In the genomic region with DNA sequence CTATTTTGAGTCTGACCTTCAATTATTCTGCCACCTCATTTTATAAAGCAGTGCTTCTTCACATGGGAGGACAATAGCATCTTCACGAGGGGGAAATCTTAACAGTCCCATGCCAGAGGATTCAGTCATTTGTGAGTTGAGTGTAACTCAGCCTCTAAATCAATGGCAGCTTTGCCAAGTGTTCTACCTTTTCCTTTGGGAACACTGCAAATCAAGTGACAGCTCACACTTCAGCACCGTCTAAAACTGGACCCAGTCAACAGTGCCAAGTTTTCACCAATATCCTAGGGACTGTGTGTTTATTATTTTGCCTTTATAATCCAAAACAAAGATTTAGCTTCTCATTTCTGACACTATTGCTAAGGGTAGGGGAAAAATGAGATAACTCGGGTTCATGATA, we compare ENCODE assay signal across 18 cellular contexts.
DNase-seq lines count a peak whose midpoint lies in the region; ATAC-seq and TF ChIP-seq lines count a peak whose summit lies in the region.
"Had no signal": no experiment of that assay in that cellular context is flagged by ENCODE, and none has a peak within 500 bp of the region (broad histone marks: within the 10 kb centered on the region; RNA-seq: fewer than 3 reads in every experiment).

No MANE protein-coding gene starts in this region.

- H3K27ac Mint-ChIP-seq in brain (peak overlapping the region in 3 of 5 experiments; percentile 28 to 41 (median 31)), neural progenitor cell (peak overlapping the region; percentile 70)
- H3K27ac Mint-ChIP-seq: HFFc6, IgD-negative memory B cell had no signal

- H2AFZ ChIP-seq in neural progenitor cell (replicated peaks) = no peak overlapping the region

- peak overlapping the region; percentile 33 for H3K4me2 ChIP-seq in neural progenitor cell

- H3K27me3 ChIP-seq in HUES64 (ENCODE audit: insufficient read depth, low read length) (no peaks in the 10 kb centered on the region), neural progenitor cell (no peaks in the 10 kb centered on the region)

- peaks cover 86% of the 10 kb centered on the region for H3K4me1 ChIP-seq in HUES64 (ENCODE audit: insufficient read depth, low read length)
- H3K4me1 ChIP-seq in neural progenitor cell = peaks cover 65% of the 10 kb centered on the region

- peaks cover 39% of the 10 kb centered on the region for H3F3A ChIP-seq in neural progenitor cell (ENCODE audit: low read depth)

- H3K9me3 Mint-ChIP-seq in brain = no peaks in the 10 kb centered on the region
- H3K9me3 Mint-ChIP-seq in neural progenitor cell = no peaks in the 10 kb centered on the region
- H3K9me3 Mint-ChIP-seq: HFFc6 had no signal

- H3K27ac ChIP-seq in HUES64 (ENCODE audit: low read depth, low read length) (peak overlapping the region; percentile 71; the same call in 1 of the 2 replicates), neural progenitor cell (peak overlapping the region; percentile 30)
- H3K27ac ChIP-seq: C4-2B had no signal

- peak; percentile 60 to 82 for ATAC-seq in left cardiac atrium
- ATAC-seq in HG03139 (IDR thresholded peaks at IDR 0.05; ENCODE audit: unreplicated experiment) = no peak
- no peak for ATAC-seq in GM21825 (IDR thresholded peaks at IDR 0.05; ENCODE audit: unreplicated experiment)
- ATAC-seq: PC-3 had no signal

- TF ChIP-seq CTCF in brain (conservative IDR thresholded peaks at IDR 0.05) = no peak
- TF ChIP-seq CTCF in neural progenitor cell (IDR thresholded peaks at IDR 0.05) = no peak

- no peaks in the 10 kb centered on the region for H3K27me3 Mint-ChIP-seq in brain
- H3K27me3 Mint-ChIP-seq in neural progenitor cell (ENCODE audit: insufficient read depth, low read depth) = no peaks in the 10 kb centered on the region

- H3K4me1 Mint-ChIP-seq in brain = peaks cover 85% of the 10 kb centered on the region
- H3K4me1 Mint-ChIP-seq in neural progenitor cell = peaks cover 82% of the 10 kb centered on the region
- H3K4me1 Mint-ChIP-seq: IgD-negative memory B cell had no signal

- H3K36me3 Mint-ChIP-seq in brain (no peaks in the 10 kb centered on the region), neural progenitor cell (no peaks in the 10 kb centered on the region)
- H3K36me3 Mint-ChIP-seq: IgD-negative memory B cell had no signal

- H3K79me2 ChIP-seq in neural progenitor cell (ENCODE audit: low read depth) = peaks cover 13% of the 10 kb centered on the region

- peaks cover 12% of the 10 kb centered on the region for H4K20me1 ChIP-seq in neural progenitor cell (ENCODE audit: low read depth)

- H3K9ac ChIP-seq in HUES64 (ENCODE audit: low read depth, low read length) (no peak overlapping the region), neural progenitor cell (no peak overlapping the region)

- intact Hi-C loops in left cardiac atrium (cut with DNase I) = loop anchor here in 1 of 2 donors (10.0 kb wide), 1 partner anchor 127 kb away; no protein-coding TSS in a partner anchor

- DNase-seq in left cardiac atrium (no peak), neural progenitor cell (ENCODE audit: low spot score) (peak; percentile 12), NCI-H2171 (lab: John Stamatoyannopoulos, UW) (no peak)
- DNase-seq: DMS 273 treated with DMSO at 0.1 percent for 48 hours, GDM1, GOT3, HFFc6, NCI-H2029, NCI-H510A, NCI-H82, PC-3 had no signal

- H3K4me3 ChIP-seq in HUES64 (ENCODE audit: low read length) (no peak overlapping the region), neural progenitor cell (no peak overlapping the region)
- H3K4me3 ChIP-seq: GM12878 had no signal

- H3K9me3 ChIP-seq in HUES64 (ENCODE audit: insufficient read depth, low read depth, low read length) = no peaks in the 10 kb centered on the region
- no peaks in the 10 kb centered on the region for H3K9me3 ChIP-seq in neural progenitor cell (ENCODE audit: low read depth)

- WGBS in HUES64 = 47% methylated on average over 2 of the region's 3 CpGs

- no peaks in the 10 kb centered on the region for H3K36me3 ChIP-seq in HUES64 (ENCODE audit: insufficient read depth, low read length)
- no peaks in the 10 kb centered on the region for H3K36me3 ChIP-seq in neural progenitor cell

- H3K4me3 Mint-ChIP-seq in brain (peak overlapping the region in 3 of 5 experiments; percentile 4 to 67 (median 13)), neural progenitor cell (no peak overlapping the region)
- H3K4me3 Mint-ChIP-seq: HFFc6, IgD-negative memory B cell had no signal

Comparison
In these comparisons a context has a peak if more than half of its experiments do, and no peak if none do; other contexts are left out.
1. ATAC-seq: peak in left cardiac atrium (2 of 2); none in HG03139 (single experiment) and GM21825 (single experiment).